In the genomic region with DNA sequence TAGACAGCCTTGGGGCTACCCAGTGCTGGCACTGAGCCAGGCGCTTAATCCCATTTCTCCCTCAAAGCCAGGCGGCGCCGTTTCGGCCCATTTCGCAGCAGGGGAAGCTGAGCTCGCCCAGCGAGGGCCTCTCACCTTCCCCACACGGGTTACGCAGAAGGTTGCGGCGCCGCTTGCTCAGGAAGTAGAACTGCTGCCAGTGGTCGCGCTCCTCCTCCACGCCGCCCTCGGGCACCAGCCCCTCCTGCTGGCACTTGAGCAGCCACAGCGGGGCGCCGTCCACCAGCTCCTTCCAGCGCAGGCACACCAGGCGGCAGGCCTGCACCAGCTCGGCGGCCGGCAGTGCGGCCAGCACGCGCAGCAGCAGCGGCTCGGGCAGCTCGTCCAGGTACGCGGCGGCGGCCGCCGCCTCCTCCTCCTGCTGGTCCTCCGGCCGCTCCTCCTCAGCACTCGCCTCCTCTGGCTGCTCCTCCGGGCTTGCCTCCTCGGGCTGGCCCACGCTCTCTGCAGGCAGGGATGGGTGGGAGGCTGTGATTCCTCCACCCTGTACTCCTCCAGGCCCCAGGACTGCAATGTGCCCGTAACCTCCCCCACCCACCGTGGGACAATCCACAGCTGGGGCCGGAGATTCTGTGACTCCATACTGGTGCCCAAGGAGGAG, we compare ENCODE assay signal across 1 cellular context.
TF ChIP-seq lines count a peak whose summit lies in the region.

No MANE protein-coding gene starts in this region.

TF ChIP-seq in HEK293, 187 proteins besides CTCF, POLR2A, EP300 and RAD21 (continued from another document and continues in another):
- peak; percentile 31; the same call in 1 of the 2 replicates for TF ChIP-seq ZNF677 (tag by site-specific recombination; IDR thresholded peaks at IDR 0.05)
- peak; percentile 32; the same call in 1 of the 2 replicates for TF ChIP-seq SCRT1 (tag by site-specific recombination; IDR thresholded peaks at IDR 0.05; ENCODE audit: borderline replicate concordance)
- TF ChIP-seq PRDM6 (tag by site-specific recombination; IDR thresholded peaks at IDR 0.05): no peak
- TF ChIP-seq, protein P1, sequence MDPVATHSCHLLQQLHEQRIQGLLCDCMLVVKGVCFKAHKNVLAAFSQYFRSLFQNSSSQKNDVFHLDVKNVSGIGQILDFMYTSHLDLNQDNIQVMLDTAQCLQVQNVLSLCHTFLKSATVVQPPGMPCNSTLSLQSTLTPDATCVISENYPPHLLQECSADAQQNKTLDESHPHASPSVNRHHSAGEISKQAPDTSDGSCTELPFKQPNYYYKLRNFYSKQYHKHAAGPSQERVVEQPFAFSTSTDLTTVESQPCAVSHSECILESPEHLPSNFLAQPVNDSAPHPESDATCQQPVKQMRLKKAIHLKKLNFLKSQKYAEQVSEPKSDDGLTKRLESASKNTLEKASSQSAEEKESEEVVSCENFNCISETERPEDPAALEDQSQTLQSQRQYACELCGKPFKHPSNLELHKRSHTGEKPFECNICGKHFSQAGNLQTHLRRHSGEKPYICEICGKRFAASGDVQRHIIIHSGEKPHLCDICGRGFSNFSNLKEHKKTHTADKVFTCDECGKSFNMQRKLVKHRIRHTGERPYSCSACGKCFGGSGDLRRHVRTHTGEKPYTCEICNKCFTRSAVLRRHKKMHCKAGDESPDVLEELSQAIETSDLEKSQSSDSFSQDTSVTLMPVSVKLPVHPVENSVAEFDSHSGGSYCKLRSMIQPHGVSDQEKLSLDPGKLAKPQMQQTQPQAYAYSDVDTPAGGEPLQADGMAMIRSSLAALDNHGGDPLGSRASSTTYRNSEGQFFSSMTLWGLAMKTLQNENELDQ (tag by site-specific recombination; IDR thresholded peaks at IDR 0.05; ENCODE audit: low read depth): no peak
- no peak for TF ChIP-seq ZNF513 (tag by site-specific recombination; IDR thresholded peaks at IDR 0.05)
- TF ChIP-seq RBAK (tag by site-specific recombination; IDR thresholded peaks at IDR 0.05): no peak; the same call in 1 of the 2 replicates
- no peak for TF ChIP-seq SETDB1 (IDR thresholded peaks at IDR 0.05; ENCODE audit: insufficient read length, low read length)
- TF ChIP-seq, protein P2, sequence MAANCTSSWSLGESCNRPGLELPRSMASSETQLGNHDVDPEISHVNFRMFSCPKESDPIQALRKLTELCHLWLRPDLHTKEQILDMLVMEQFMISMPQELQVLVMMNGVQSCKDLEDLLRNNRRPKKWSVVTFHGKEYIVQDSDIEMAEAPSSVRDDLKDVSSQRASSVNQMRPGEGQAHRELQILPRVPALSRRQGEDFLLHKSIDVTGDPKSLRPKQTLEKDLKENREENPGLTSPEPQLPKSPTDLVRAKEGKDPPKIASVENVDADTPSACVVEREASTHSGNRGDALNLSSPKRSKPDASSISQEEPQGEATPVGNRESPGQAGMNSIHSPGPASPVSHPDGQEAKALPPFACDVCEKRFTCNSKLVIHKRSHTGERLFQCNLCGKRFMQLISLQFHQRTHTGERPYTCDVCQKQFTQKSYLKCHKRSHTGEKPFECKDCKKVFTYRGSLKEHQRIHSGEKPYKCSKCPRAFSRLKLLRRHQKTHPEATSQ (tag by site-specific recombination; IDR thresholded peaks at IDR 0.05): peak; percentile 94
- TF ChIP-seq OSR2 (tag by site-specific recombination; IDR thresholded peaks at IDR 0.05): peak; percentile 61
- TF ChIP-seq ZNF354C (tag by site-specific recombination; IDR thresholded peaks at IDR 0.05; ENCODE audit: borderline replicate concordance, low read depth): no peak
- TF ChIP-seq ZNF610 (tag by site-specific recombination; IDR thresholded peaks at IDR 0.05; ENCODE audit: borderline replicate concordance): 0 out of 2 replicates have a peak, but pooled peaks have one; percentile 60
- TF ChIP-seq IKZF3 (tag by site-specific recombination; IDR thresholded peaks at IDR 0.05): peak; percentile 44; the same call in 1 of the 2 replicates
- TF ChIP-seq ZNF184 (tag by site-specific recombination; IDR thresholded peaks at IDR 0.05): peak; percentile 79; the same call in 1 of the 2 replicates
- TF ChIP-seq REPIN1 (tag by site-specific recombination; IDR thresholded peaks at IDR 0.05; ENCODE audit: low read depth): peak; percentile 36; the same call in 1 of the 2 replicates
- TF ChIP-seq, protein P3, sequence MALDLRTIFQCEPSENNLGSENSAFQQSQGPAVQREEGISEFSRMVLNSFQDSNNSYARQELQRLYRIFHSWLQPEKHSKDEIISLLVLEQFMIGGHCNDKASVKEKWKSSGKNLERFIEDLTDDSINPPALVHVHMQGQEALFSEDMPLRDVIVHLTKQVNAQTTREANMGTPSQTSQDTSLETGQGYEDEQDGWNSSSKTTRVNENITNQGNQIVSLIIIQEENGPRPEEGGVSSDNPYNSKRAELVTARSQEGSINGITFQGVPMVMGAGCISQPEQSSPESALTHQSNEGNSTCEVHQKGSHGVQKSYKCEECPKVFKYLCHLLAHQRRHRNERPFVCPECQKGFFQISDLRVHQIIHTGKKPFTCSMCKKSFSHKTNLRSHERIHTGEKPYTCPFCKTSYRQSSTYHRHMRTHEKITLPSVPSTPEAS (tag by site-specific recombination; IDR thresholded peaks at IDR 0.05): no peak
- TF ChIP-seq, protein P4, sequence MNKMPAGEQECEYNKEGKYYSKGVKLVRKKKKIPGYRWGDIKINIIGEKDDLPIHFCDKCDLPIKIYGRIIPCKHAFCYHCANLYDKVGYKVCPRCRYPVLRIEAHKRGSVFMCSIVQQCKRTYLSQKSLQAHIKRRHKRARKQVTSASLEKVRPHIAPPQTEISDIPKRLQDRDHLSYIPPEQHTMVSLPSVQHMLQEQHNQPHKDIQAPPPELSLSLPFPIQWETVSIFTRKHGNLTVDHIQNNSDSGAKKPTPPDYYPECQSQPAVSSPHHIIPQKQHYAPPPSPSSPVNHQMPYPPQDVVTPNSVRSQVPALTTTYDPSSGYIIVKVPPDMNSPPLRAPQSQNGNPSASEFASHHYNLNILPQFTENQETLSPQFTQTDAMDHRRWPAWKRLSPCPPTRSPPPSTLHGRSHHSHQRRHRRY (tag by site-specific recombination; IDR thresholded peaks at IDR 0.05): no peak
- TF ChIP-seq PBX3 (CRISPR knock-in tag; IDR thresholded peaks at IDR 0.05): peak; percentile 92
- TF ChIP-seq ZNF114 (tag by site-specific recombination; IDR thresholded peaks at IDR 0.05): no peak
- TF ChIP-seq SP7 (tag by site-specific recombination; IDR thresholded peaks at IDR 0.05): peak; percentile 85
- peak; percentile 91 for TF ChIP-seq ZNF223 (tag by site-specific recombination; IDR thresholded peaks at IDR 0.05)
- no peak for TF ChIP-seq ZSCAN18 (tag by site-specific recombination; IDR thresholded peaks at IDR 0.05)
- 0 out of 2 replicates have a peak, but pooled peaks have one; percentile 66 for TF ChIP-seq ZNF391 (tag by site-specific recombination; IDR thresholded peaks at IDR 0.05; ENCODE audit: borderline replicate concordance, low read depth)
- no peak for TF ChIP-seq PRDM1 (tag by site-specific recombination; IDR thresholded peaks at IDR 0.05)
- TF ChIP-seq OVOL3 (tag by site-specific recombination; IDR thresholded peaks at IDR 0.05): no peak
- no peak for TF ChIP-seq ZNF777 (tag by site-specific recombination; IDR thresholded peaks at IDR 0.05; ENCODE audit: borderline replicate concordance)
- no peak; the same call in 1 of the 2 replicates for TF ChIP-seq SP2 (tag by site-specific recombination; IDR thresholded peaks at IDR 0.05)
- TF ChIP-seq ZBTB11 (tag by site-specific recombination; conservative IDR thresholded peaks at IDR 0.05; ENCODE audit: low read depth): 0 out of 2 replicates have a peak, but pooled peaks have one; percentile 21
- TF ChIP-seq ZNF791 (tag by site-specific recombination; IDR thresholded peaks at IDR 0.05): no peak
- peak; percentile 95 for TF ChIP-seq ZNF600 (tag by site-specific recombination; IDR thresholded peaks at IDR 0.05)
- peak; percentile 51; the same call in 1 of the 2 replicates for TF ChIP-seq ZNF121 (tag by site-specific recombination; IDR thresholded peaks at IDR 0.05)
- TF ChIP-seq ZNF585B (tag by site-specific recombination; IDR thresholded peaks at IDR 0.05): 0 out of 2 replicates have a peak, but pooled peaks have one; percentile 19
- no peak for TF ChIP-seq HOXA7 (CRISPR knock-in tag; IDR thresholded peaks at IDR 0.05; ENCODE audit: borderline replicate concordance)
- peak; percentile 89 for TF ChIP-seq ZNF561 (tag by site-specific recombination; IDR thresholded peaks at IDR 0.05; ENCODE audit: borderline replicate concordance)
- peak; percentile 49; the same call in 1 of the 2 replicates for TF ChIP-seq ZBTB17 (tag by site-specific recombination; IDR thresholded peaks at IDR 0.05)
- TF ChIP-seq ZNF132 (tag by site-specific recombination; IDR thresholded peaks at IDR 0.05; ENCODE audit: borderline replicate concordance): no peak
- TF ChIP-seq ZNF10 (tag by site-specific recombination; IDR thresholded peaks at IDR 0.05): no peak
- 0 out of 2 replicates have a peak, but pooled peaks have one; percentile 62 for TF ChIP-seq HOXC10 (CRISPR knock-in tag; IDR thresholded peaks at IDR 0.05)
- no peak for TF ChIP-seq ZNF292 (tag by site-specific recombination; IDR thresholded peaks at IDR 0.05; ENCODE audit: borderline replicate concordance, low read depth)
- TF ChIP-seq ZIC2 (tag by site-specific recombination; IDR thresholded peaks at IDR 0.05): peak; percentile 99
- no peak; the same call in 1 of the 2 replicates for TF ChIP-seq ZNF830 (tag by site-specific recombination; IDR thresholded peaks at IDR 0.05; ENCODE audit: low read depth)
- TF ChIP-seq ZNF202 (tag by site-specific recombination; IDR thresholded peaks at IDR 0.05; ENCODE audit: borderline replicate concordance): no peak
- TF ChIP-seq ZNF521 (tag by site-specific recombination; IDR thresholded peaks at IDR 0.05): no peak
- TF ChIP-seq ZNF623 (tag by site-specific recombination; IDR thresholded peaks at IDR 0.05): peak; percentile 16; the same call in 1 of the 2 replicates
- no peak for TF ChIP-seq ZNF837 (tag by site-specific recombination; IDR thresholded peaks at IDR 0.05)
- TF ChIP-seq ZNF311 (tag by site-specific recombination; IDR thresholded peaks at IDR 0.05; ENCODE audit: borderline replicate concordance): no peak
